In the genomic region with DNA sequence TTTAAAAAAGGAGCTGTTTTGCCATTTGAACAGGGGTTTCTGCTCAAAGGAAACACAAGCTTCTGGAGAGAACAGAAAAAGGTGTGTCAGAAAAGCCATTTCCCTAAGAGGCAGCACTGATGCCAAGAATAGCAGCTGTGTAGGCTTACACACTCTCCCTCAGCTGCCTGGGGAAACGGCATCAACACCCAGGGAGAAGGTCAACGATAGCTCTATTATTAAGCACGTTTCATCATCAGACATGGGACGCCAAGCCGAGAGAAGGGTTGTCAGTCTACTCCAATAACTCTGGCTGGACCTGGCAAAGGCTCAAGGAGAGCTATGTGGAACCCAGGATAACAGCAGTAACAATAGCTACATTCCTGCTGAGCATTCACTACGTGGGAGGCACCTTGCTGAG, we compare ENCODE assay signal across 15 cellular contexts.
DNase-seq lines count a peak whose midpoint lies in the region; ATAC-seq and TF ChIP-seq lines count a peak whose summit lies in the region.
"Had no signal": no experiment of that assay in that cellular context is flagged by ENCODE, and none has a peak within 500 bp of the region (broad histone marks: within the 10 kb centered on the region; RNA-seq: fewer than 3 reads in every experiment).

No MANE protein-coding gene starts in this region.

- H3K27ac ChIP-seq in Karpas-422 (ENCODE audit: low read length) (no peak overlapping the region), PC-9 (no peak overlapping the region)
- H3K27ac ChIP-seq: colonic mucosa, SK-N-MC had no signal

- H3K4me3 ChIP-seq in Karpas-422 (ENCODE audit: low read length) (no peak overlapping the region), PC-9 (no peak overlapping the region)
- H3K4me3 ChIP-seq: colonic mucosa, SK-N-MC had no signal

- no peak overlapping the region for H3K9ac ChIP-seq in Karpas-422 (ENCODE audit: low read length)

- H3K9me2 ChIP-seq in Karpas-422 (replicated peaks; ENCODE audit: insufficient read depth, low read length) = no peaks in the 10 kb centered on the region
- no peaks in the 10 kb centered on the region for H3K9me2 ChIP-seq in PC-9 (ENCODE audit: insufficient read depth)

- no peak overlapping the region for H2AFZ ChIP-seq in Karpas-422 (ENCODE audit: low read length)
- H2AFZ ChIP-seq in PC-9 = no peak overlapping the region

- intact Hi-C loops in PC-9 (cut with micrococcal nuclease; ENCODE audit: unreplicated experiment) = no loop called here

- ATAC-seq in HG02981 (IDR thresholded peaks at IDR 0.05; ENCODE audit: unreplicated experiment) = no peak
- ATAC-seq: activated CD8-positive, alpha-beta T cell treated with anti-CD3 and anti-CD28 coated beads, Interleukin-2, amount 10 ng/mL, durations not matched to agents 7 days and 5 days had no signal

- TF ChIP-seq CTCF in glutamatergic neuron (IDR thresholded peaks at IDR 0.05; ENCODE audit: partially characterized antibody, unreplicated experiment) (no peak), PC-9 (conservative IDR thresholded peaks at IDR 0.05) (no peak)

- H3F3A ChIP-seq in PC-9 (ENCODE audit: insufficient read depth, low read depth) = no peaks in the 10 kb centered on the region

- no peak overlapping the region for H3K4me3 Mint-ChIP-seq in glutamatergic neuron (ENCODE audit: unreplicated experiment)
- H3K4me3 Mint-ChIP-seq: activated CD8-positive, alpha-beta T cell treated with anti-CD3 and anti-CD28 coated beads, Interleukin-2, amount 10 ng/mL, durations not matched to agents 7 days and 5 days; stimulated activated naive CD8-positive, alpha-beta T cell treated with anti-CD3 and anti-CD28 coated beads, Interleukin-15, Interleukin-2, amounts not matched to agents 100 ng/mL and 50 ng/mL, for 24 hours had no signal

- DNase-seq in Karpas-422 = peak; percentile 27
- DNase-seq in NCI-H2081 treated with DMSO at 0.1 percent for 48 hours (lab: John Stamatoyannopoulos, UW) = peak; percentile 93
- peak; percentile 47 for DNase-seq in SHP77 treated with DMSO at 0.1 percent for 48 hours (lab: John Stamatoyannopoulos, UW)
- DNase-seq in myocyte (ENCODE audit: low read depth) = peak; percentile 77
- DNase-seq in glutamatergic neuron = no peak
- DNase-seq in PC-9 = no peak
- DNase-seq: activated CD8-positive, alpha-beta T cell treated with anti-CD3 and anti-CD28 coated beads, Interleukin-2, amount 10 ng/mL, durations not matched to agents 7 days and 5 days; AML-193; colonic mucosa; IMR-90; NCI-H1048 had no signal

- H4K20me1 ChIP-seq in Karpas-422 (ENCODE audit: insufficient read depth, low read depth, low read length) (no peaks in the 10 kb centered on the region), PC-9 (ENCODE audit: insufficient read depth) (no peaks in the 10 kb centered on the region)

- H3K4me2 ChIP-seq in Karpas-422 (ENCODE audit: low read depth, low read length, poor library complexity, severe bottlenecking) = no peak overlapping the region
- H3K4me2 ChIP-seq in PC-9 = no peak overlapping the region

- H3K9me3 Mint-ChIP-seq in glutamatergic neuron (ENCODE audit: unreplicated experiment) = no peaks in the 10 kb centered on the region
- H3K9me3 Mint-ChIP-seq: activated T-helper 2 cell treated with anti-CD3 and anti-CD28 coated beads, Interferon-gamma antibody, Interleukin-2, Interleukin-4, amounts not matched to agents 10 μg/mL and 5 μg/mL and 100 μg/mL, durations not matched to agents 14 hours and 24 hours and 36 hours had no signal

- H3K4me1 Mint-ChIP-seq in glutamatergic neuron (ENCODE audit: low read depth, unreplicated experiment) = peaks cover 9% of the 10 kb centered on the region

- BruUV-seq in PC-9 (replicated peaks; lab: Mats Ljungman, UMichigan) = no TSS peak

- H3K36me3 Mint-ChIP-seq in glutamatergic neuron (ENCODE audit: unreplicated experiment) = no peaks in the 10 kb centered on the region

- H3K27me3 Mint-ChIP-seq in glutamatergic neuron (ENCODE audit: unreplicated experiment) = peaks cover 4% of the 10 kb centered on the region

- H3K27me3 ChIP-seq in Karpas-422 (ENCODE audit: low read length) (no peaks in the 10 kb centered on the region), PC-9 (ENCODE audit: insufficient read depth, low read depth) (peaks cover 30% of the 10 kb centered on the region; the same call in 1 of the 2 replicates)
- H3K27me3 ChIP-seq: colonic mucosa had no signal

- POLR2A ChIA-PET in PC-9 (lab: Charles Lee; ENCODE audit: unreplicated experiment) = no interaction called here

- no peaks in the 10 kb centered on the region for H3K36me3 ChIP-seq in Karpas-422 (ENCODE audit: insufficient read depth, low read length)
- H3K36me3 ChIP-seq in PC-9 (ENCODE audit: low read depth) = no peaks in the 10 kb centered on the region
- H3K36me3 ChIP-seq: colonic mucosa had no signal

- H3K27ac Mint-ChIP-seq in glutamatergic neuron (ENCODE audit: unreplicated experiment) = no peak overlapping the region
- H3K27ac Mint-ChIP-seq: activated CD8-positive, alpha-beta T cell treated with anti-CD3 and anti-CD28 coated beads, Interleukin-2, amount 10 ng/mL, durations not matched to agents 7 days and 5 days; activated T-helper 2 cell treated with anti-CD3 and anti-CD28 coated beads, Interferon-gamma antibody, Interleukin-2, Interleukin-4, amounts not matched to agents 10 μg/mL and 5 μg/mL and 100 μg/mL, durations not matched to agents 14 hours and 24 hours and 36 hours; stimulated activated naive CD8-positive, alpha-beta T cell treated with anti-CD3 and anti-CD28 coated beads, Interleukin-15, Interleukin-2, amounts not matched to agents 100 ng/mL and 50 ng/mL, for 24 hours had no signal

- H3K9me3 ChIP-seq in Karpas-422 (ENCODE audit: low read length) (no peaks in the 10 kb centered on the region), PC-9 (ENCODE audit: insufficient read depth, low read depth) (no peaks in the 10 kb centered on the region)
- H3K9me3 ChIP-seq: colonic mucosa had no signal

- H3K79me2 ChIP-seq in Karpas-422 (ENCODE audit: low read length) = no peaks in the 10 kb centered on the region
- no peaks in the 10 kb centered on the region for H3K79me2 ChIP-seq in PC-9 (ENCODE audit: low read depth)

- CTCF ChIA-PET in PC-9 (lab: Charles Lee) = no interaction called here

- H3K4me1 ChIP-seq in Karpas-422 (ENCODE audit: low read length) = no peaks in the 10 kb centered on the region
- no peaks in the 10 kb centered on the region for H3K4me1 ChIP-seq in PC-9 (replicated peaks; ENCODE audit: insufficient read depth)
- H3K4me1 ChIP-seq: colonic mucosa had no signal

Comparison
In these comparisons a context has a peak if more than half of its experiments do, and no peak if none do; other contexts are left out.
1. DNase-seq: peak in Karpas-422 (single experiment), NCI-H2081 treated with DMSO at 0.1 percent for 48 hours (single experiment), SHP77 treated with DMSO at 0.1 percent for 48 hours (single experiment) and myocyte (single experiment); none in glutamatergic neuron (single experiment) and PC-9 (0 of 2).